9 cellular contexts compared by ENCODE assay signal in the genomic region with DNA sequence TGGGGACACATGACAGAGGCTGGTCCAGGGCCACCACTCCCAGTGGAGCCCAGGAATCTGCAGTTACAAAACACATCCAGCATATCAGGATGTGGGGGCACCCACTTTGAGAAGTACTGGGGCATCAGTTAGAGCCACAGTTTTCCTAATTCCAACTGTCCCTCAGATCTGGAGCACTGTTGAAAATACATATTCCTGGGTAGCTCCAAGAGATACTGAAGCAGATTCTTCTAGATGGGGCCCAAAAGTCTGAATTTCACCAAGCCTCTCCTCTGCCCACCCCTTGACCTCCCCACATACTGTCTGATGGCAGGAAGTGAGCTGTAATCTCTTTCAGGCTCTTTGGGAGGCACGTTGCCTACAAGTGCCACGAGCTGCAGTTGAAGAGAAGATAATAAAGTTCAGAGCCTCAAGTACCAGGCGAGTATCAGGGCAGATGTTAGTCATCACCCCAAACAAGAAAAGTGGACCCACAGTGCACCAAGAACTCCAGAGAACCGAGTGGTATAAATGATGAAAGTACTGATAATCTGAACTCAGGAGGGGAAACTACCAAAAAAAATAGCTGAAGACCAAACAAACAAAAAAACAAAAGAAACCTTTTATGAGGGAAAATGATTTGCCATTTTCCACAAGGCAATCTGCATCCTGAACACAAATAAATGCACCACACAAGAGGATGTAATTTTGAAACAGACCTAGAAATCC.
DNase-seq lines count a peak whose midpoint lies in the region; ATAC-seq and TF ChIP-seq lines count a peak whose summit lies in the region.
"Had no signal": no experiment of that assay in that cellular context is flagged by ENCODE, and none has a peak within 500 bp of the region (broad histone marks: within the 10 kb centered on the region; RNA-seq: fewer than 3 reads in every experiment).

No MANE protein-coding gene starts in this region.

- no peak for DNase-seq in left ventricle myocardium inferior
- DNase-seq in left cardiac atrium: no peak
- DNase-seq in activated T-helper 1 cell treated with anti-CD3 and anti-CD28 coated beads, Interleukin-12 subunit alpha, Interleukin-12 subunit beta, Interleukin-2, Interleukin-4 antibody, amounts not matched to agents 30 ng/mL and 10 ng/mL and 1 ng/mL, durations not matched to agents 14 hours and 24 hours and 36 hours (ENCODE audit: low spot score): no peak
- no peak for DNase-seq in caudate nucleus (lab: John Stamatoyannopoulos, UW)
- no peak for DNase-seq in SW480 (ENCODE audit: low spot score)
- no peak for DNase-seq in GM13976 (ENCODE audit: low spot score)

- H3K27me3 ChIP-seq in left ventricle myocardium inferior (ENCODE audit: low read depth): no peaks in the 10 kb centered on the region

- H3K4me3 ChIP-seq in left ventricle myocardium inferior: no peak overlapping the region

- H3K36me3 Mint-ChIP-seq in activated T-helper 1 cell treated with anti-CD3 and anti-CD28 coated beads, Interleukin-12 subunit alpha, Interleukin-12 subunit beta, Interleukin-2, Interleukin-4 antibody, amounts not matched to agents 30 ng/mL and 10 ng/mL and 1 ng/mL, durations not matched to agents 14 hours and 24 hours and 36 hours (ENCODE audit: low read depth): no peaks in the 10 kb centered on the region

- H3K36me3 ChIP-seq in left ventricle myocardium inferior: no peaks in the 10 kb centered on the region

- intact Hi-C loops in left ventricle myocardium inferior (cut with micrococcal nuclease) (no loop called here), left cardiac atrium (cut with DNase I) (no loop called here)
- intact Hi-C loops in activated T-helper 1 cell treated with anti-CD3 and anti-CD28 coated beads, Interleukin-12 subunit alpha, Interleukin-12 subunit beta, Interleukin-2, Interleukin-4 antibody, amounts not matched to agents 30 ng/mL and 10 ng/mL and 1 ng/mL, durations not matched to agents 14 hours and 24 hours and 36 hours (cut with micrococcal nuclease): loop anchor here (1.0 to 10.0 kb wide), 4 partner anchors 72 to 774 kb away; partner anchors contain the start of gene TCF4

- H3K4me3 Mint-ChIP-seq in activated T-helper 1 cell treated with anti-CD3 and anti-CD28 coated beads, Interleukin-12 subunit alpha, Interleukin-12 subunit beta, Interleukin-2, Interleukin-4 antibody, amounts not matched to agents 30 ng/mL and 10 ng/mL and 1 ng/mL, durations not matched to agents 14 hours and 24 hours and 36 hours: no peak overlapping the region

- no peaks in the 10 kb centered on the region for H3K9me3 Mint-ChIP-seq in activated T-helper 1 cell treated with anti-CD3 and anti-CD28 coated beads, Interleukin-12 subunit alpha, Interleukin-12 subunit beta, Interleukin-2, Interleukin-4 antibody, amounts not matched to agents 30 ng/mL and 10 ng/mL and 1 ng/mL, durations not matched to agents 14 hours and 24 hours and 36 hours

- ATAC-seq in left cardiac atrium (no peak), HG03280 (IDR thresholded peaks at IDR 0.05; ENCODE audit: unreplicated experiment) (peak; percentile 27), HG02588 (IDR thresholded peaks at IDR 0.05; ENCODE audit: unreplicated experiment) (no peak)

- H3K9me3 ChIP-seq in left ventricle myocardium inferior (replicated peaks): no peaks in the 10 kb centered on the region

- peak overlapping the region; percentile 41 for H3K27ac Mint-ChIP-seq in activated T-helper 1 cell treated with anti-CD3 and anti-CD28 coated beads, Interleukin-12 subunit alpha, Interleukin-12 subunit beta, Interleukin-2, Interleukin-4 antibody, amounts not matched to agents 30 ng/mL and 10 ng/mL and 1 ng/mL, durations not matched to agents 14 hours and 24 hours and 36 hours

- in situ Hi-C loops in GM13976 (cut with MboI; ENCODE audit: low sequenced_read_pairs, unreplicated experiment): no loop called here

- H3K27ac ChIP-seq in left ventricle myocardium inferior (replicated peaks): peak overlapping the region; percentile 4
- no peak overlapping the region for H3K27ac ChIP-seq in caudate nucleus (ENCODE audit: low read depth, low read length)
- H3K27ac ChIP-seq: VCaP had no signal

- peaks cover 23% of the 10 kb centered on the region for H3K27me3 Mint-ChIP-seq in activated T-helper 1 cell treated with anti-CD3 and anti-CD28 coated beads, Interleukin-12 subunit alpha, Interleukin-12 subunit beta, Interleukin-2, Interleukin-4 antibody, amounts not matched to agents 30 ng/mL and 10 ng/mL and 1 ng/mL, durations not matched to agents 14 hours and 24 hours and 36 hours (ENCODE audit: insufficient read depth)

- H3K4me1 ChIP-seq in left ventricle myocardium inferior: peaks cover 54% of the 10 kb centered on the region

- TF ChIP-seq CTCF in left ventricle myocardium inferior (IDR thresholded peaks at IDR 0.05; ENCODE audit: borderline replicate concordance) (no peak), GM13976 (IDR thresholded peaks at IDR 0.05; ENCODE audit: borderline replicate concordance, control extremely low read depth, extremely low read depth, insufficient read depth, missing control alignments) (no peak)

- peaks cover 9% of the 10 kb centered on the region for H3K4me1 Mint-ChIP-seq in activated T-helper 1 cell treated with anti-CD3 and anti-CD28 coated beads, Interleukin-12 subunit alpha, Interleukin-12 subunit beta, Interleukin-2, Interleukin-4 antibody, amounts not matched to agents 30 ng/mL and 10 ng/mL and 1 ng/mL, durations not matched to agents 14 hours and 24 hours and 36 hours (ENCODE audit: low read depth)
